In the genomic region with DNA sequence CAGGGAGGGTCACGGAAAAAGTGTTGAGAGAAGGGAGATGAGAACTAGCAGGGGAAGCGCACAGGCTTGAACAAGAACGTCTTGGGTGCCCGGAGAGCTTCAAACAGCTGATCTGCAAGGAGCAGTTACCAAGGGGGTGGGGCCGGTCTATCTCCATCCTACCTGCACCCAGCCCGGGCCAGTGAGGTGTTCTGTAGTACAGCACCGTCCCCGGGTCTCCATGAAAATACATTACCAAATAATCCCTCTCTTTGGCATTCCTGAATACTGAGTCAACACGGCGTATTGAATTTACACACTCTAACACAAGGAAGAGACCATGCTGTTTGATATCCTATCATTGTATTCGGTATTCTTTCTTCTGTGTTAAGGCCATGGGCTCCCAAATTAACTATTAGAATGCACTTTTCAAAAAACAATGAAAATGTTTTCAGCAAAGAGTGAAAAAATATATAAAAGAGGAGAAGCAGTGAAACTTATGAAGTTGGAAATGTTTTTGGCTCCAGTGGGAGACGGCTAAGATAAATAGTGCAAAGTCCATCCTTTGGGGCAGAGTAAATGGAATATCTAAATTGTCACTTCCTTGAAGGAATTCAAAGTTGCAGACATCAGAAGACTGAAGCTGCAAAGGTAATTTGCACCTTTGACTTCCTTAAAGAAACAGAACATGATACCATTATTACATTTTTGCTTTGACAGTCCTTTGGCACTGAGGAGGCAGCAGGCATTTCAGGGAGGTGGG, we compare ENCODE assay signal across 1 cellular context.
TF ChIP-seq lines count a peak whose summit lies in the region.

No MANE protein-coding gene starts in this region.

TF ChIP-seq in neural cell, 6 proteins besides CTCF, POLR2A, EP300 and RAD21 (continued from another document):
- TF ChIP-seq, protein P1, sequence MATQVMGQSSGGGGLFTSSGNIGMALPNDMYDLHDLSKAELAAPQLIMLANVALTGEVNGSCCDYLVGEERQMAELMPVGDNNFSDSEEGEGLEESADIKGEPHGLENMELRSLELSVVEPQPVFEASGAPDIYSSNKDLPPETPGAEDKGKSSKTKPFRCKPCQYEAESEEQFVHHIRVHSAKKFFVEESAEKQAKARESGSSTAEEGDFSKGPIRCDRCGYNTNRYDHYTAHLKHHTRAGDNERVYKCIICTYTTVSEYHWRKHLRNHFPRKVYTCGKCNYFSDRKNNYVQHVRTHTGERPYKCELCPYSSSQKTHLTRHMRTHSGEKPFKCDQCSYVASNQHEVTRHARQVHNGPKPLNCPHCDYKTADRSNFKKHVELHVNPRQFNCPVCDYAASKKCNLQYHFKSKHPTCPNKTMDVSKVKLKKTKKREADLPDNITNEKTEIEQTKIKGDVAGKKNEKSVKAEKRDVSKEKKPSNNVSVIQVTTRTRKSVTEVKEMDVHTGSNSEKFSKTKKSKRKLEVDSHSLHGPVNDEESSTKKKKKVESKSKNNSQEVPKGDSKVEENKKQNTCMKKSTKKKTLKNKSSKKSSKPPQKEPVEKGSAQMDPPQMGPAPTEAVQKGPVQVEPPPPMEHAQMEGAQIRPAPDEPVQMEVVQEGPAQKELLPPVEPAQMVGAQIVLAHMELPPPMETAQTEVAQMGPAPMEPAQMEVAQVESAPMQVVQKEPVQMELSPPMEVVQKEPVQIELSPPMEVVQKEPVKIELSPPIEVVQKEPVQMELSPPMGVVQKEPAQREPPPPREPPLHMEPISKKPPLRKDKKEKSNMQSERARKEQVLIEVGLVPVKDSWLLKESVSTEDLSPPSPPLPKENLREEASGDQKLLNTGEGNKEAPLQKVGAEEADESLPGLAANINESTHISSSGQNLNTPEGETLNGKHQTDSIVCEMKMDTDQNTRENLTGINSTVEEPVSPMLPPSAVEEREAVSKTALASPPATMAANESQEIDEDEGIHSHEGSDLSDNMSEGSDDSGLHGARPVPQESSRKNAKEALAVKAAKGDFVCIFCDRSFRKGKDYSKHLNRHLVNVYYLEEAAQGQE (IDR thresholded peaks at IDR 0.05; ENCODE audit: borderline replicate concordance), result no peak
